11 cellular contexts compared by ENCODE assay signal in the genomic region with DNA sequence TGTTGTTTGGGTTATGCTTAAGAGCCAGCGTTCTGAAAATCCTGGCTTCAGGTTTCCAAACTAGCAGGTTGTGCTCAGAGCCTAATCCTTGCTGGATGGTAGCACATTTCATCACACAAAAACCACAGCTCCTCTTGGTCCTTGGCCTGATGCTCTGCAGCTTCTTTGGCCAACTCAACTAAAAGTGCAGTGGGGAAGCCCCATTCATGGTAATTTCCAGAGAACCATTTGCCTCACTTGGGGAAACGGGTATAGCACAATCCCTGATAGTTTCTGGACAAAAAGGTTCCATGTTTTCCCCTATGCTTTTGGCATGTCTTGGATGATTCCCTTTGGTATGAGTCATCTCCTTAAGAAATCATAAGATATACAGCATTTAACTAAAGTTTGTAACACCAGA.
DNase-seq lines count a peak whose midpoint lies in the region; ATAC-seq and TF ChIP-seq lines count a peak whose summit lies in the region.
"Had no signal": no experiment of that assay in that cellular context is flagged by ENCODE, and none has a peak within 500 bp of the region (broad histone marks: within the 10 kb centered on the region; RNA-seq: fewer than 3 reads in every experiment).

No MANE protein-coding gene starts in this region.

- no peaks in the 10 kb centered on the region for H4K20me1 ChIP-seq in Loucy (ENCODE audit: insufficient read depth, low read length, poor library complexity, severe bottlenecking)
- H4K20me1 ChIP-seq: BLaER1 had no signal

- H3K4me3 ChIP-seq in Loucy (ENCODE audit: low read length, poor library complexity, severe bottlenecking) (no peak overlapping the region), choroid plexus epithelial cell (ENCODE audit: low read depth, low read length) (no peak overlapping the region), muscle layer of duodenum (ENCODE audit: low read depth in 1 of 2, low read length in 2 of 2) (peak overlapping the region in 1 of 2 donors; percentile 6)
- H3K4me3 ChIP-seq: BLaER1 had no signal

- no peaks in the 10 kb centered on the region for H3K9me2 ChIP-seq in Loucy (replicated peaks; ENCODE audit: low read depth, low read length)

- H3K27ac ChIP-seq in muscle layer of duodenum (ENCODE audit: low read length) = peak overlapping the region; percentile 77

- no peaks in the 10 kb centered on the region for H3F3A ChIP-seq in Loucy (ENCODE audit: low read depth)

- H3K27me3 ChIP-seq in Loucy (ENCODE audit: insufficient read depth, low read length, poor library complexity, severe bottlenecking) (no peaks in the 10 kb centered on the region), muscle layer of duodenum (ENCODE audit: low read depth, low read length) (no peaks in the 10 kb centered on the region)
- H3K27me3 ChIP-seq: BLaER1 had no signal

- H3K9ac ChIP-seq in Loucy (ENCODE audit: low read depth, low read length, poor library complexity, severe bottlenecking) = no peak overlapping the region
- H3K9ac ChIP-seq: BLaER1 had no signal

- TF ChIP-seq CTCF in Loucy (conservative IDR thresholded peaks at IDR 0.05; ENCODE audit: low read length) (no peak), choroid plexus epithelial cell (conservative IDR thresholded peaks at IDR 0.05; ENCODE audit: low read depth, low read length) (no peak), GM13976 (IDR thresholded peaks at IDR 0.05; ENCODE audit: borderline replicate concordance, control extremely low read depth, extremely low read depth, insufficient read depth, missing control alignments) (no peak)

- H3K9me3 ChIP-seq in Loucy (ENCODE audit: insufficient read depth, low read depth, low read length) = no peaks in the 10 kb centered on the region
- H3K9me3 ChIP-seq in muscle layer of duodenum (ENCODE audit: control insufficient read depth in 1 of 2, low read length in 2 of 2) = no peaks in the 10 kb centered on the region
- H3K9me3 ChIP-seq: BLaER1 had no signal

- TF ChIP-seq POLR2A in erythroblast (IDR thresholded peaks at IDR 0.05; ENCODE audit: low read length) = no peak

- H2AFZ ChIP-seq in Loucy (ENCODE audit: low read length) = peak overlapping the region; percentile 96

- H3K4me1 ChIP-seq in Loucy (ENCODE audit: insufficient read depth, low read length, poor library complexity, severe bottlenecking) = peaks cover 11% of the 10 kb centered on the region
- H3K4me1 ChIP-seq in muscle layer of duodenum (ENCODE audit: control insufficient read depth in 1 of 2, insufficient read depth in 2 of 2, low read length in 2 of 2) = peaks cover 26 to 65% of the 10 kb centered on the region in 2 donors

- DNase-seq in AG08396 (ENCODE audit: low spot score) (peak; percentile 25), choroid plexus epithelial cell (ENCODE audit: low read depth) (peak; percentile 78), GM13976 (ENCODE audit: low spot score) (no peak), erythroblast (lab: John Stamatoyannopoulos, UW) (no peak)
- DNase-seq: activated T-cell treated with anti-CD3 and anti-CD28 coated beads, Interleukin-2, amount 50 U/mL, for 4 hours; NCI-H187 treated with DMSO at 0.1 percent for 48 hours had no signal

- H3K4me2 ChIP-seq in Loucy (ENCODE audit: low read depth, low read length, poor library complexity, severe bottlenecking) = peak overlapping the region; percentile 47

- H3K79me2 ChIP-seq in Loucy (ENCODE audit: insufficient read depth, low read length) = no peaks in the 10 kb centered on the region

- no peak for ATAC-seq in GM21528 (IDR thresholded peaks at IDR 0.05; ENCODE audit: low FRiP score, unreplicated experiment)
- ATAC-seq in GM18861 (IDR thresholded peaks at IDR 0.05; ENCODE audit: unreplicated experiment) = no peak

- in situ Hi-C loops in GM13976 (cut with MboI; ENCODE audit: low sequenced_read_pairs, unreplicated experiment) = no loop called here

- H3K36me3 ChIP-seq in Loucy (ENCODE audit: insufficient read depth, low read length) (no peaks in the 10 kb centered on the region), muscle layer of duodenum (ENCODE audit: control insufficient read depth in 1 of 2, insufficient read depth in 2 of 2, low read length in 2 of 2) (no peaks in the 10 kb centered on the region)
- H3K36me3 ChIP-seq: BLaER1 had no signal

Comparison
In these comparisons a context has a peak if more than half of its experiments do, and no peak if none do; other contexts are left out.
1. DNase-seq: peak in AG08396 (single experiment) and choroid plexus epithelial cell (single experiment); none in GM13976 (single experiment) and erythroblast (0 of 2).